9 cellular contexts compared by ENCODE assay signal in the genomic region with DNA sequence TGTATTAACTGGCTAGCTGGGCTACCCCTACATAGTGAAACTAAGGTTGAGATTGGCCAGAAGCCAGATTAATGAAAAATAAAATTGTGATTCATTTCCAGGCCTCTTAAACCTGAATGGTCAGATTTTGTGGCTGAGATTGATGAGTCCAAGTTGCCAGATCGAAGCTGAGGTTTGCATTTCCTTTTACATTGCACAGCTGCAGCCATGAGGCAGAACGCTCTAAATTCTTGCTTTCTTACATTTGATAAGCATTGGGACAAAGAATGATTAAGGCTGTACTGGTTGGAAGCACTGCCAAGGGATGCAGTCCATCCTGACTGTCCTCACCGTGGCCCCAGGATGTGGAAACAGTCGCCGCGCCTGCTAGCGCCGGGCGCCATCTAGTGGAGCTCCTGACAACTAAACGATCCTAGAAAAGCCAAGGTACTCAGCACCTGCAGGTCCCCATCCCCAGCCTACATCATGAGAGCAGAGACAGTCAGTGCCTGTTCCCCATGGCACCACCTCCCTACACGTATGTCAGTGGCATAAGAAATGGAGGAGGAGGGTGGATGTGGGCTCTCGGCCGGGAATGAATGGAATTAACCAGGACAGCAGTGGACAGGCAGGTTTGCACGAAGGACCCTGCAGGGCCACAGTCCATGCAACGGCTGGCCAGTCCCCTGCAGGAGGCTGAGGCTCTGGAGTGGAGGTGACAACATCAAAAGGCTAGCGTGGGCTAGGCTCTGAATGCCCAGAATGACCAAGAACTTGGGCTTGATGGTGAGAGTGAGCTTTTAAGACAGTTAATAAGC. TPM values are rescaled to one million over a fixed set of nuclear protein-coding genes. Genes with fewer than 3 reads are reported as not detected.
DNase-seq lines count a peak whose midpoint lies in the region; ATAC-seq and TF ChIP-seq lines count a peak whose summit lies in the region.
"Had no signal": no experiment of that assay in that cellular context is flagged by ENCODE, and none has a peak within 500 bp of the region (broad histone marks: within the 10 kb centered on the region; RNA-seq: fewer than 3 reads in every experiment).

No MANE protein-coding gene starts in this region.

- DNase-seq in EL: peak; percentile 75
- DNase-seq in RWPE2 (ENCODE audit: low spot score): no peak
- peak; percentile 75 to 93 for DNase-seq in foreskin fibroblast
- no peak for DNase-seq in osteocyte (ENCODE audit: extremely low spot score, unreplicated experiment)
- DNase-seq in type B pancreatic cell (ENCODE audit: extremely low spot score, unreplicated experiment): peak; percentile 83
- DNase-seq in GM19240 (ENCODE audit: insufficient read length, low spot score): no peak

- no peaks in the 10 kb centered on the region for H3K4me1 ChIP-seq in RWPE2 (ENCODE audit: insufficient read depth, poor library complexity, severe bottlenecking)

- no peak overlapping the region for H3K27ac ChIP-seq in RWPE2 (ENCODE audit: poor library complexity, severe bottlenecking)

- H3K9me3 ChIP-seq in RWPE2 (ENCODE audit: severe bottlenecking): peaks cover 6% of the 10 kb centered on the region

- ATAC-seq in RWPE2 (ENCODE audit: low read depth): peak; percentile 86
- ATAC-seq in activated T-helper 17 cell treated with anti-CD3 and anti-CD28 coated beads, Interleukin-2, amount 50 U/mL, for 72 hours (replicated peaks): peak; percentile 70

- no peaks in the 10 kb centered on the region for H3K27me3 Mint-ChIP-seq in activated T-helper 17 cell treated with anti-CD3 and anti-CD28 coated beads, Interleukin-2, amount 50 U/mL, for 72 hours
- no peaks in the 10 kb centered on the region for H3K27me3 Mint-ChIP-seq in osteocyte (ENCODE audit: unreplicated experiment)
- H3K27me3 Mint-ChIP-seq in type B pancreatic cell: no peaks in the 10 kb centered on the region

- TF ChIP-seq CTCF in LNCAP (IDR thresholded peaks at IDR 0.05): peak; percentile 83
- TF ChIP-seq CTCF in RWPE2 (IDR thresholded peaks at IDR 0.05; ENCODE audit: poor library complexity, severe bottlenecking): peak; percentile 96
- peak; percentile 82 for TF ChIP-seq CTCF in foreskin fibroblast (IDR thresholded peaks at IDR 0.05; ENCODE audit: low read depth, low read length)
- TF ChIP-seq CTCF in osteocyte (IDR thresholded peaks at IDR 0.05): peak; percentile 89
- TF ChIP-seq CTCF in type B pancreatic cell (conservative IDR thresholded peaks at IDR 0.05): peak; percentile 96

- H3K27me3 ChIP-seq in RWPE2 (ENCODE audit: insufficient read depth, poor library complexity, severe bottlenecking): no peaks in the 10 kb centered on the region

- no peak overlapping the region for H3K4me3 Mint-ChIP-seq in activated T-helper 17 cell treated with anti-CD3 and anti-CD28 coated beads, Interleukin-2, amount 50 U/mL, for 72 hours
- H3K4me3 Mint-ChIP-seq in osteocyte (ENCODE audit: unreplicated experiment) (no peak overlapping the region), type B pancreatic cell (peak overlapping the region; percentile 60)
- H3K4me3 Mint-ChIP-seq: central memory CD8-positive, alpha-beta T cell had no signal

- H3K4me1 Mint-ChIP-seq in activated T-helper 17 cell treated with anti-CD3 and anti-CD28 coated beads, Interleukin-2, amount 50 U/mL, for 72 hours: peaks cover 11% of the 10 kb centered on the region
- peaks cover 54% of the 10 kb centered on the region for H3K4me1 Mint-ChIP-seq in osteocyte (ENCODE audit: unreplicated experiment)
- H3K4me1 Mint-ChIP-seq in type B pancreatic cell (ENCODE audit: unreplicated experiment): peaks cover 21% of the 10 kb centered on the region

- H3K27ac Mint-ChIP-seq in activated T-helper 17 cell treated with anti-CD3 and anti-CD28 coated beads, Interleukin-2, amount 50 U/mL, for 72 hours: no peak overlapping the region
- H3K27ac Mint-ChIP-seq in osteocyte (ENCODE audit: unreplicated experiment): peak overlapping the region; percentile 77
- H3K27ac Mint-ChIP-seq in type B pancreatic cell: peak overlapping the region; percentile 73

- H3K9me3 Mint-ChIP-seq in activated T-helper 17 cell treated with anti-CD3 and anti-CD28 coated beads, Interleukin-2, amount 50 U/mL, for 72 hours: no peaks in the 10 kb centered on the region
- H3K9me3 Mint-ChIP-seq in osteocyte (ENCODE audit: unreplicated experiment) (peaks cover 5% of the 10 kb centered on the region), type B pancreatic cell (no peaks in the 10 kb centered on the region)
- H3K9me3 Mint-ChIP-seq: central memory CD8-positive, alpha-beta T cell had no signal

- peaks cover 86% of the 10 kb centered on the region for H3K36me3 ChIP-seq in RWPE2 (ENCODE audit: low read depth)

- peaks cover 43% of the 10 kb centered on the region for H3K36me3 Mint-ChIP-seq in activated T-helper 17 cell treated with anti-CD3 and anti-CD28 coated beads, Interleukin-2, amount 50 U/mL, for 72 hours (ENCODE audit: low read depth)
- H3K36me3 Mint-ChIP-seq in osteocyte (ENCODE audit: unreplicated experiment) (peaks cover 70% of the 10 kb centered on the region), type B pancreatic cell (peaks cover 55% of the 10 kb centered on the region)

- H3K4me3 ChIP-seq in RWPE2 (ENCODE audit: severe bottlenecking): no peak overlapping the region
- H3K4me3 ChIP-seq in foreskin fibroblast (ENCODE audit: low read depth in 1 of 2, low read length in 2 of 2): no peak overlapping the region

RNA-seq across cellular contexts. Expression of a gene that starts 19.0 kb away (rescaled TPM):
- total RNA-seq in activated T-helper 17 cell treated with anti-CD3 and anti-CD28 coated beads, Interleukin-2, amount 50 U/mL, for 72 hours: 1 to 10 TPM; 5.5 to 8.3 TPM
- 129 and 131 TPM in 2 replicates for total RNA-seq in osteocyte
- total RNA-seq in type B pancreatic cell (ENCODE audit: low replicate concordance): 23.6 and 57.2 TPM in 2 replicates

Comparison
In these comparisons a context has a peak if more than half of its experiments do, and no peak if none do; other contexts are left out.
1. DNase-seq: peak in EL (single experiment), foreskin fibroblast (2 of 2) and type B pancreatic cell (single experiment); none in RWPE2 (single experiment), osteocyte (single experiment) and GM19240 (single experiment).
2. Peak in every context shown above with its lines, with median percentiles within 50 percentile points of each other: CTCF ChIP-seq.